Comparison of ENCODE assay signal across 28 cellular contexts in the genomic region with DNA sequence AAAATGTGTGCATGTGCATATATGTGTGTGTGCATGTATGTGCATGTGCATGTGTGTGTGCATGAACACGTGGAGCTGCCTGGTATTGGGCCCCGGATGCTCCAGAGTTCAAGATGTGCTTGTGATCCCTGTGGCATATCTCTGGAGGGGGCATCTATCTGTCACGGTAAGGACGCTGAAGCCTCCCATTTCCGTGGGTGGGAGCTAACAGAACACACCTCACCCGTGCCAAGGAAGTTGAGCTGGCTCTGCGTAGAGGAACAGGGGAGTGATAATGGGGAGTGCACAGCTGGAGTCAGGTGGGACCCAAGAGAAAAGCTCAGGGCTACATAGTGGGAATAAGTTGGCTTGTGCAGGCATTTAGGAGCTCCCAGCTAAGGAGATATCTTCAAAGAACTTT. TPM values are rescaled to one million over a fixed set of nuclear protein-coding genes. Genes with fewer than 3 reads are reported as not detected.
DNase-seq lines count a peak whose midpoint lies in the region; ATAC-seq, FAIRE-seq and TF ChIP-seq lines count a peak whose summit lies in the region.
"Had no signal": no experiment of that assay in that cellular context is flagged by ENCODE, and none has a peak within 500 bp of the region (broad histone marks: within the 10 kb centered on the region; RNA-seq: fewer than 3 reads in every experiment).

No MANE protein-coding gene starts in this region.

- TF ChIP-seq RAD21 in HepG2 (CRISPR knock-in tag; IDR thresholded peaks at IDR 0.05): no peak

- peaks cover 0 to 2% of the 10 kb centered on the region in 2 experiments; a peak in 1 of 5 replicates for H3K27me3 ChIP-seq in HepG2 (ENCODE audit: control insufficient read depth in 1 of 2, insufficient read depth in 2 of 2, low read length in 2 of 2)
- no peaks in the 10 kb centered on the region for H3K27me3 ChIP-seq in right lobe of liver
- no peaks in the 10 kb centered on the region for H3K27me3 ChIP-seq in RWPE2 (ENCODE audit: insufficient read depth, poor library complexity, severe bottlenecking)
- no peaks in the 10 kb centered on the region for H3K27me3 ChIP-seq in parathyroid adenoma (ENCODE audit: control insufficient read depth, insufficient read depth, low read length)
- H3K27me3 ChIP-seq: BE2C; BLaER1 treated with 17β-estradiol and CSF1 and Interleukin-3, amounts not matched to agents 10 nM and 100 nM had no signal

- FAIRE-seq in HepG2 (lab: Jason Lieb, UNC): no peak
- FAIRE-seq: A549, D721Med, GM12878, GM19239 had no signal

- H3K79me2 ChIP-seq in HepG2 (ENCODE audit: insufficient read depth, low read length) (no peaks in the 10 kb centered on the region), parathyroid adenoma (no peaks in the 10 kb centered on the region)

- H3K36me3 ChIP-seq in HepG2 (replicated peaks in 1 of 2; ENCODE audit: control insufficient read depth in 1 of 2, insufficient read depth in 2 of 2, low read length in 2 of 2) (no peaks in the 10 kb centered on the region), right lobe of liver (no peaks in the 10 kb centered on the region), RWPE2 (ENCODE audit: low read depth) (no peaks in the 10 kb centered on the region), parathyroid adenoma (ENCODE audit: control insufficient read depth, insufficient read depth, low read length) (no peaks in the 10 kb centered on the region)
- H3K36me3 ChIP-seq: BE2C had no signal

- H3K4me1 ChIP-seq in HepG2 (ENCODE audit: insufficient read depth, low read length): peaks cover 57% of the 10 kb centered on the region
- H3K4me1 ChIP-seq in right lobe of liver: peaks cover 0 to 28% (median 5%) of the 10 kb centered on the region in 4 donors
- H3K4me1 ChIP-seq in RWPE2 (ENCODE audit: insufficient read depth, poor library complexity, severe bottlenecking): peaks cover 48% of the 10 kb centered on the region
- peaks cover 30% of the 10 kb centered on the region for H3K4me1 ChIP-seq in parathyroid adenoma

- DNase-seq in HepG2 (ENCODE audit: low spot score): no peak
- DNase-seq in right lobe of liver: no peak
- no peak for DNase-seq in RWPE2 (ENCODE audit: low spot score)
- no peak for DNase-seq in endothelial cell (ENCODE audit: low spot score)
- no peak for DNase-seq in NCI-H1105 (lab: John Stamatoyannopoulos, UW)
- DNase-seq in hippocampal formation (lab: John Stamatoyannopoulos, UW): no peak
- DNase-seq: 8988T; ACHN; AML-193; BE2C; CD4-positive, alpha-beta T cell; DMS 273 treated with DMSO at 0.1 percent for 48 hours; DMS79; EL; GDM1; H9; HFFc6 had no signal

- H3K27me3 Mint-ChIP-seq in endothelial cell (ENCODE audit: unreplicated experiment): peaks cover 31% of the 10 kb centered on the region
- H3K27me3 Mint-ChIP-seq: CD4-positive, alpha-beta T cell had no signal

- peaks cover 11% of the 10 kb centered on the region for H3K36me3 Mint-ChIP-seq in endothelial cell (ENCODE audit: low read depth, unreplicated experiment)

- no peaks in the 10 kb centered on the region for H4K20me1 ChIP-seq in HepG2 (ENCODE audit: insufficient read depth, low read length)

- H3K4me1 Mint-ChIP-seq in endothelial cell (ENCODE audit: unreplicated experiment): peaks cover 47% of the 10 kb centered on the region
- H3K4me1 Mint-ChIP-seq: CD8-positive, alpha-beta memory T cell had no signal

- H3K9me3 ChIP-seq in HepG2 (ENCODE audit: low read length) (no peaks in the 10 kb centered on the region), right lobe of liver (no peaks in the 10 kb centered on the region), RWPE2 (ENCODE audit: severe bottlenecking) (no peaks in the 10 kb centered on the region), parathyroid adenoma (ENCODE audit: control insufficient read depth, low read length) (no peaks in the 10 kb centered on the region)
- H3K9me3 ChIP-seq: A549; BE2C; BLaER1 treated with 17β-estradiol and CSF1 and Interleukin-3, amounts not matched to agents 10 nM and 100 nM had no signal

- CTCF ChIA-PET in HepG2 (lab: Yijun Ruan, JAX; ENCODE audit: low intra/inter-chr PET ratio, low total read pairs): no interaction called here

- WGBS in HepG2 (ENCODE audit: low lambda C conversion rate): 70% methylated on average over 7 of the region's 7 CpGs
- 81% methylated on average over 6 of the region's 7 CpGs for WGBS in right lobe of liver (ENCODE audit: insufficient coverage, low coverage, low lambda C conversion rate, missing lambda C conversion rate)

- H2AFZ ChIP-seq in HepG2 (ENCODE audit: low read length): no peak overlapping the region
- no peak overlapping the region for H2AFZ ChIP-seq in parathyroid adenoma
- H2AFZ ChIP-seq: GM23338 had no signal

- intact Hi-C loops in HepG2 (cut with micrococcal nuclease; ENCODE audit: unreplicated experiment) (no loop called here), right lobe of liver (cut with DNase I) (no loop called here)

- no peaks in the 10 kb centered on the region for H3K9me3 Mint-ChIP-seq in endothelial cell (ENCODE audit: unreplicated experiment)
- H3K9me3 Mint-ChIP-seq: CD4-positive, alpha-beta T cell; CD8-positive, alpha-beta memory T cell; GM23338; H9; HFFc6 had no signal

- no peak overlapping the region for H3K4me2 ChIP-seq in HepG2 (ENCODE audit: low read depth, low read length)
- H3K4me2 ChIP-seq in parathyroid adenoma (ENCODE audit: low read length): no peak overlapping the region
- H3K4me2 ChIP-seq: A549; BLaER1 treated with 17β-estradiol and CSF1 and Interleukin-3, amounts not matched to agents 10 nM and 100 nM; GM23338 had no signal

- TF ChIP-seq POLR2A in HepG2 (IDR thresholded peaks at IDR 0.05; ENCODE audit: insufficient read depth in 1 of 2, low read depth in 2 of 2, low read length in 2 of 2): no peak
- TF ChIP-seq POLR2A in right lobe of liver (IDR thresholded peaks at IDR 0.05): no peak

- TF ChIP-seq CTCF in HepG2 (CRISPR knock-in tag; IDR thresholded peaks at IDR 0.05): no peak
- no peak for TF ChIP-seq CTCF in right lobe of liver (IDR thresholded peaks at IDR 0.05)
- no peak for TF ChIP-seq CTCF in RWPE2 (IDR thresholded peaks at IDR 0.05; ENCODE audit: poor library complexity, severe bottlenecking)
- no peak for TF ChIP-seq CTCF in endothelial cell (IDR thresholded peaks at IDR 0.05; ENCODE audit: unreplicated experiment)
- no peak for TF ChIP-seq CTCF in parathyroid adenoma (IDR thresholded peaks at IDR 0.05)

- H3K9ac ChIP-seq in HepG2 (ENCODE audit: insufficient read depth, low read depth, low read length) (no peak overlapping the region), parathyroid adenoma (no peak overlapping the region)
- H3K9ac ChIP-seq: BLaER1 treated with 17β-estradiol and CSF1 and Interleukin-3, amounts not matched to agents 10 nM and 100 nM had no signal

- peak overlapping the region; percentile 16 for H3K27ac Mint-ChIP-seq in endothelial cell (ENCODE audit: unreplicated experiment)
- H3K27ac Mint-ChIP-seq: CD14-positive monocyte; CD4-positive, alpha-beta T cell; GM23338; HFFc6 had no signal

- in situ Hi-C loops in HepG2 (cut with HindIII; ENCODE audit: extremely low pct_ligation_motif_present, low pct_unique_long_range_greater_than_20kb): no loop called here

- ATAC-seq in HepG2: no peak
- no peak for ATAC-seq in right lobe of liver
- ATAC-seq in RWPE2 (ENCODE audit: low read depth): no peak
- ATAC-seq in HG03565 (IDR thresholded peaks at IDR 0.05; ENCODE audit: unreplicated experiment): no peak
- ATAC-seq: A549, GM23338 had no signal

- no TSS peak for BruUV-seq in HepG2 (replicated peaks; lab: Mats Ljungman, UMichigan)

- peak overlapping the region; percentile 48 for H3K4me3 Mint-ChIP-seq in endothelial cell (ENCODE audit: unreplicated experiment)
- H3K4me3 Mint-ChIP-seq: CD14-positive monocyte; CD4-positive, alpha-beta T cell; CD8-positive, alpha-beta memory T cell; GM23338; HFFc6 had no signal

- no peak for TF ChIP-seq EP300 in HepG2 (IDR thresholded peaks at IDR 0.05; ENCODE audit: low read depth in 2 of 2, low read length in 2 of 2)
- no peak for TF ChIP-seq EP300 in HepG2 (CRISPR knock-in tag; IDR thresholded peaks at IDR 0.05; ENCODE audit: borderline replicate concordance)

- H3K27ac ChIP-seq in HepG2 (ENCODE audit: extremely low read length, insufficient read depth, low read length) (no peak overlapping the region), right lobe of liver (no peak overlapping the region), RWPE2 (ENCODE audit: poor library complexity, severe bottlenecking) (peak overlapping the region; percentile 95), parathyroid adenoma (peak overlapping the region; percentile 86)
- H3K27ac ChIP-seq: A549; BLaER1 treated with 17β-estradiol and CSF1 and Interleukin-3, amounts not matched to agents 10 nM and 100 nM had no signal

- POLR2A ChIA-PET in HepG2 (lab: Yijun Ruan, JAX): no interaction called here

- H3K4me3 ChIP-seq in HepG2 (replicated peaks in 1 of 3; ENCODE audit: insufficient read depth in 1 of 3, low read depth in 2 of 3, low read length in 3 of 3) (no peak overlapping the region), right lobe of liver (no peak overlapping the region), RWPE2 (ENCODE audit: severe bottlenecking) (no peak overlapping the region), parathyroid adenoma (ENCODE audit: low read depth, low read length) (no peak overlapping the region)
- H3K4me3 ChIP-seq: A549; BLaER1 treated with 17β-estradiol and CSF1 and Interleukin-3, amounts not matched to agents 10 nM and 100 nM; GM12878; GM23338 had no signal

RNA-seq across cellular contexts. Expression of gene ELMO3, which starts 12.7 kb away (rescaled TPM):
- total RNA-seq in HepG2 (2016; rRNA removed; fragmentation: Illumina TruSeq; extraction: Trizol): 0.58 and 2.6 TPM in 2 replicates
- total RNA-seq in HepG2 (2016; cell fraction: cytosol; rRNA removed; fragmentation: Illumina TruSeq; extraction: Trizol; ENCODE audit: low read depth): 0.61 and 0.97 TPM in 2 replicates
- total RNA-seq in HepG2 (2016; cell fraction: insoluble cytoplasmic fraction; rRNA removed; fragmentation: Illumina TruSeq; extraction: Trizol): 0.46 and 2.4 TPM in 2 replicates
- 1.1 and 1.3 TPM in 2 replicates for total RNA-seq in HepG2 (2016; cell fraction: membrane; rRNA removed; fragmentation: Illumina TruSeq; extraction: Trizol)
- total RNA-seq in HepG2 (2016; cell fraction: nucleus; rRNA removed; fragmentation: Illumina TruSeq; extraction: Trizol): 5.3 and 6.4 TPM in 2 replicates
- polyA plus RNA-seq in HepG2 (2011; rRNA removed): 4.0 and 5.7 TPM in 2 replicates
- 1.1 and 2.2 TPM in 2 replicates for polyA plus RNA-seq in HepG2 (2011; cell fraction: cytosol; rRNA removed)
- polyA plus RNA-seq in HepG2 (2011; cell fraction: nucleus; rRNA removed): 45.0 and 50.5 TPM in 2 replicates
- 2.3 and 4.2 TPM in 2 replicates for polyA plus RNA-seq in HepG2 (2012)
- 1.5 TPM in 2 replicates for polyA plus RNA-seq in HepG2 (2016; cell fraction: cytosol; fragmentation: Illumina TruSeq; extraction: Trizol; ENCODE audit: low read depth)
- 0.64 and 0.70 TPM in 2 replicates for polyA plus RNA-seq in HepG2 (2016; cell fraction: insoluble cytoplasmic fraction; fragmentation: Illumina TruSeq; extraction: Trizol; ENCODE audit: low read depth)
- 1.5 and 1.8 TPM in 2 replicates for polyA plus RNA-seq in HepG2 (2016; cell fraction: membrane; fragmentation: Illumina TruSeq; extraction: Trizol; ENCODE audit: low read depth)
- 15.0 and 18.4 TPM in 2 replicates for polyA plus RNA-seq in HepG2 (2016; cell fraction: nucleus; fragmentation: Illumina TruSeq; extraction: Trizol; ENCODE audit: insufficient read depth, low read depth)
- 2.2 and 4.9 TPM in 2 replicates for polyA minus RNA-seq in HepG2 (2011; rRNA and poly(A)+ RNA removed; ENCODE audit: low replicate concordance)
- 0.62 TPM in 1 of 2 replicates, not detected in the other for polyA minus RNA-seq in HepG2 (2011; cell fraction: cytosol; rRNA and poly(A)+ RNA removed)
- polyA minus RNA-seq in HepG2 (2011; cell fraction: nucleus; rRNA and poly(A)+ RNA removed): 3.5 and 6.0 TPM in 2 replicates
- total RNA-seq in right lobe of liver: 1 to 10 TPM; 1.8 to 8.0 (median 4.6) TPM
- total RNA-seq in endothelial cell (ENCODE audit: unreplicated experiment): 25.3 TPM
- polyA plus RNA-seq: CD8-positive, alpha-beta memory T cell had no signal

RNA-seq across cellular contexts. Expression of gene TMEM208, which starts 15.3 kb away (rescaled TPM):
- 50.6 and 72.9 TPM in 2 replicates for total RNA-seq in HepG2 (2016; rRNA removed; fragmentation: Illumina TruSeq; extraction: Trizol)
- 46.7 and 49.0 TPM in 2 replicates for total RNA-seq in HepG2 (2016; cell fraction: cytosol; rRNA removed; fragmentation: Illumina TruSeq; extraction: Trizol; ENCODE audit: low read depth)
- 52.7 and 71.2 TPM in 2 replicates for total RNA-seq in HepG2 (2016; cell fraction: insoluble cytoplasmic fraction; rRNA removed; fragmentation: Illumina TruSeq; extraction: Trizol)
- 48.8 and 62.4 TPM in 2 replicates for total RNA-seq in HepG2 (2016; cell fraction: membrane; rRNA removed; fragmentation: Illumina TruSeq; extraction: Trizol)
- 57.5 and 64.0 TPM in 2 replicates for total RNA-seq in HepG2 (2016; cell fraction: nucleus; rRNA removed; fragmentation: Illumina TruSeq; extraction: Trizol)
- polyA plus RNA-seq in HepG2 (2011; rRNA removed): 58.8 and 66.9 TPM in 2 replicates
- 86.4 and 95.7 TPM in 2 replicates for polyA plus RNA-seq in HepG2 (2011; cell fraction: cytosol; rRNA removed)
- polyA plus RNA-seq in HepG2 (2011; cell fraction: nucleus; rRNA removed): 60.0 and 64.8 TPM in 2 replicates
- 38.6 and 40.1 TPM in 2 replicates for polyA plus RNA-seq in HepG2 (2012)
- 47.9 and 51.3 TPM in 2 replicates for polyA plus RNA-seq in HepG2 (2016; cell fraction: cytosol; fragmentation: Illumina TruSeq; extraction: Trizol; ENCODE audit: low read depth)
- polyA plus RNA-seq in HepG2 (2016; cell fraction: insoluble cytoplasmic fraction; fragmentation: Illumina TruSeq; extraction: Trizol; ENCODE audit: low read depth): 53.9 and 64.3 TPM in 2 replicates
- 49.5 and 59.3 TPM in 2 replicates for polyA plus RNA-seq in HepG2 (2016; cell fraction: membrane; fragmentation: Illumina TruSeq; extraction: Trizol; ENCODE audit: low read depth)
- polyA plus RNA-seq in HepG2 (2016; cell fraction: nucleus; fragmentation: Illumina TruSeq; extraction: Trizol; ENCODE audit: insufficient read depth, low read depth): 92.5 and 95.8 TPM in 2 replicates
- polyA minus RNA-seq in HepG2 (2011; rRNA and poly(A)+ RNA removed; ENCODE audit: low replicate concordance): 76.4 and 93.1 TPM in 2 replicates
- 16.8 and 20.6 TPM in 2 replicates for polyA minus RNA-seq in HepG2 (2011; cell fraction: cytosol; rRNA and poly(A)+ RNA removed)
- polyA minus RNA-seq in HepG2 (2011; cell fraction: nucleus; rRNA and poly(A)+ RNA removed): 58.8 and 60.5 TPM in 2 replicates
- total RNA-seq in right lobe of liver: 10 to 100 TPM; 32.6 to 58.7 (median 40.5) TPM
- 33.6 TPM for total RNA-seq in endothelial cell (ENCODE audit: unreplicated experiment)

RNA-seq across cellular contexts. Expression of gene E2F4, which starts 19.7 kb away (rescaled TPM):
- total RNA-seq in HepG2 (2016; rRNA removed; fragmentation: Illumina TruSeq; extraction: Trizol) (73.7 and 84.8 TPM in 2 replicates), right lobe of liver (10 to 100 TPM; 14.4 to 36.4 (median 22.4) TPM), endothelial cell (ENCODE audit: unreplicated experiment) (113 TPM)
- 111 and 122 TPM in 2 replicates for total RNA-seq in HepG2 (2016; cell fraction: cytosol; rRNA removed; fragmentation: Illumina TruSeq; extraction: Trizol; ENCODE audit: low read depth)
- total RNA-seq in HepG2 (2016; cell fraction: insoluble cytoplasmic fraction; rRNA removed; fragmentation: Illumina TruSeq; extraction: Trizol): 66.9 and 81.3 TPM in 2 replicates
- 156 and 162 TPM in 2 replicates for total RNA-seq in HepG2 (2016; cell fraction: membrane; rRNA removed; fragmentation: Illumina TruSeq; extraction: Trizol)
- total RNA-seq in HepG2 (2016; cell fraction: nucleus; rRNA removed; fragmentation: Illumina TruSeq; extraction: Trizol): 71.5 and 85.9 TPM in 2 replicates
- polyA plus RNA-seq in HepG2 (2011; rRNA removed): 91.2 and 106 TPM in 2 replicates
- polyA plus RNA-seq in HepG2 (2011; cell fraction: cytosol; rRNA removed): 63.8 and 83.4 TPM in 2 replicates
- polyA plus RNA-seq in HepG2 (2011; cell fraction: nucleus; rRNA removed): 329 and 348 TPM in 2 replicates
- polyA plus RNA-seq in HepG2 (2012): 45.8 and 56.9 TPM in 2 replicates
- 109 and 110 TPM in 2 replicates for polyA plus RNA-seq in HepG2 (2016; cell fraction: cytosol; fragmentation: Illumina TruSeq; extraction: Trizol; ENCODE audit: low read depth)
- 72.0 and 83.6 TPM in 2 replicates for polyA plus RNA-seq in HepG2 (2016; cell fraction: insoluble cytoplasmic fraction; fragmentation: Illumina TruSeq; extraction: Trizol; ENCODE audit: low read depth)
- 149 and 153 TPM in 2 replicates for polyA plus RNA-seq in HepG2 (2016; cell fraction: membrane; fragmentation: Illumina TruSeq; extraction: Trizol; ENCODE audit: low read depth)
- polyA plus RNA-seq in HepG2 (2016; cell fraction: nucleus; fragmentation: Illumina TruSeq; extraction: Trizol; ENCODE audit: insufficient read depth, low read depth): 186 TPM in 2 replicates
- 122 and 150 TPM in 2 replicates for polyA minus RNA-seq in HepG2 (2011; rRNA and poly(A)+ RNA removed; ENCODE audit: low replicate concordance)
- polyA minus RNA-seq in HepG2 (2011; cell fraction: cytosol; rRNA and poly(A)+ RNA removed): 32.3 and 33.8 TPM in 2 replicates
- polyA minus RNA-seq in HepG2 (2011; cell fraction: nucleus; rRNA and poly(A)+ RNA removed): 77.0 and 99.3 TPM in 2 replicates

RNA-seq across cellular contexts. Expression of gene EXOC3L1, which starts 21.7 kb away (rescaled TPM):
- total RNA-seq in HepG2 (2016; rRNA removed; fragmentation: Illumina TruSeq; extraction: Trizol) (not detected in 2 replicates), right lobe of liver (1 to 10 TPM; 1.8 to 4.3 (median 2.5) TPM), endothelial cell (ENCODE audit: unreplicated experiment) (150 TPM)
- total RNA-seq in HepG2 (2016; cell fraction: cytosol; rRNA removed; fragmentation: Illumina TruSeq; extraction: Trizol; ENCODE audit: low read depth): not detected in 2 replicates
- not detected in 2 replicates for total RNA-seq in HepG2 (2016; cell fraction: insoluble cytoplasmic fraction; rRNA removed; fragmentation: Illumina TruSeq; extraction: Trizol)
- not detected in 2 replicates for total RNA-seq in HepG2 (2016; cell fraction: membrane; rRNA removed; fragmentation: Illumina TruSeq; extraction: Trizol)
- total RNA-seq in HepG2 (2016; cell fraction: nucleus; rRNA removed; fragmentation: Illumina TruSeq; extraction: Trizol): not detected in 2 replicates
- 0.10 and 0.12 TPM in 2 replicates for polyA plus RNA-seq in HepG2 (2011; rRNA removed)
- polyA plus RNA-seq in HepG2 (2011; cell fraction: cytosol; rRNA removed): 0.15 and 0.21 TPM in 2 replicates
- 1.1 and 1.6 TPM in 2 replicates for polyA plus RNA-seq in HepG2 (2011; cell fraction: nucleus; rRNA removed)
- polyA plus RNA-seq in HepG2 (2012): 0.17 and 0.48 TPM in 2 replicates
- polyA plus RNA-seq in HepG2 (2016; cell fraction: cytosol; fragmentation: Illumina TruSeq; extraction: Trizol; ENCODE audit: low read depth): not detected in 2 replicates
- not detected in 2 replicates for polyA plus RNA-seq in HepG2 (2016; cell fraction: insoluble cytoplasmic fraction; fragmentation: Illumina TruSeq; extraction: Trizol; ENCODE audit: low read depth)
- not detected in 2 replicates for polyA plus RNA-seq in HepG2 (2016; cell fraction: membrane; fragmentation: Illumina TruSeq; extraction: Trizol; ENCODE audit: low read depth)
- polyA plus RNA-seq in HepG2 (2016; cell fraction: nucleus; fragmentation: Illumina TruSeq; extraction: Trizol; ENCODE audit: insufficient read depth, low read depth): not detected in 2 replicates
- polyA minus RNA-seq in HepG2 (2011; rRNA and poly(A)+ RNA removed; ENCODE audit: low replicate concordance): 0.14 TPM in 1 of 2 replicates, not detected in the other
- not detected in 2 replicates for polyA minus RNA-seq in HepG2 (2011; cell fraction: cytosol; rRNA and poly(A)+ RNA removed)
- 0.52 TPM in 1 of 2 replicates, not detected in the other for polyA minus RNA-seq in HepG2 (2011; cell fraction: nucleus; rRNA and poly(A)+ RNA removed)
- total RNA-seq: CD4-positive, alpha-beta T cell; CD8-positive, alpha-beta memory T cell; GM12878; H4 had no signal
- polyA plus RNA-seq: CD8-positive, alpha-beta memory T cell had no signal

RNA-seq across cellular contexts. Expression of gene MATCAP1, which starts 27.9 kb away (rescaled TPM):
- 4.4 and 11.2 TPM in 2 replicates for total RNA-seq in HepG2 (2016; rRNA removed; fragmentation: Illumina TruSeq; extraction: Trizol)
- 1.6 and 1.8 TPM in 2 replicates for total RNA-seq in HepG2 (2016; cell fraction: cytosol; rRNA removed; fragmentation: Illumina TruSeq; extraction: Trizol; ENCODE audit: low read depth)
- total RNA-seq in HepG2 (2016; cell fraction: insoluble cytoplasmic fraction; rRNA removed; fragmentation: Illumina TruSeq; extraction: Trizol): 2.7 and 10.6 TPM in 2 replicates
- total RNA-seq in HepG2 (2016; cell fraction: membrane; rRNA removed; fragmentation: Illumina TruSeq; extraction: Trizol): 2.7 and 2.9 TPM in 2 replicates
- total RNA-seq in HepG2 (2016; cell fraction: nucleus; rRNA removed; fragmentation: Illumina TruSeq; extraction: Trizol): 17.2 and 18.4 TPM in 2 replicates
- polyA plus RNA-seq in HepG2 (2011; rRNA removed): 24.5 and 27.2 TPM in 2 replicates
- 8.7 and 14.3 TPM in 2 replicates for polyA plus RNA-seq in HepG2 (2011; cell fraction: cytosol; rRNA removed)
- polyA plus RNA-seq in HepG2 (2011; cell fraction: nucleus; rRNA removed): 237 and 259 TPM in 2 replicates
- 13.7 and 14.6 TPM in 2 replicates for polyA plus RNA-seq in HepG2 (2012)
- 0.87 TPM in 2 replicates for polyA plus RNA-seq in HepG2 (2016; cell fraction: cytosol; fragmentation: Illumina TruSeq; extraction: Trizol; ENCODE audit: low read depth)
- polyA plus RNA-seq in HepG2 (2016; cell fraction: insoluble cytoplasmic fraction; fragmentation: Illumina TruSeq; extraction: Trizol; ENCODE audit: low read depth): 2.4 and 4.1 TPM in 2 replicates
- 2.0 and 2.4 TPM in 2 replicates for polyA plus RNA-seq in HepG2 (2016; cell fraction: membrane; fragmentation: Illumina TruSeq; extraction: Trizol; ENCODE audit: low read depth)
- 49.4 and 51.7 TPM in 2 replicates for polyA plus RNA-seq in HepG2 (2016; cell fraction: nucleus; fragmentation: Illumina TruSeq; extraction: Trizol; ENCODE audit: insufficient read depth, low read depth)
- polyA minus RNA-seq in HepG2 (2011; rRNA and poly(A)+ RNA removed; ENCODE audit: low replicate concordance): 9.7 and 21.1 TPM in 2 replicates
- polyA minus RNA-seq in HepG2 (2011; cell fraction: cytosol; rRNA and poly(A)+ RNA removed): 3.8 and 4.3 TPM in 2 replicates
- polyA minus RNA-seq in HepG2 (2011; cell fraction: nucleus; rRNA and poly(A)+ RNA removed): 45.8 and 47.5 TPM in 2 replicates
- 10 to 100 TPM in 2 of 6 experiments, 1 to 10 TPM in 4; 3.5 to 13.8 (median 9.3) TPM for total RNA-seq in right lobe of liver
- total RNA-seq in endothelial cell (ENCODE audit: unreplicated experiment): 88.8 TPM

Comparison
In these comparisons a context has a peak if more than half of its experiments do, and no peak if none do; other contexts are left out.
1. H3K27ac ChIP-seq: peak in RWPE2 (single experiment) and parathyroid adenoma (single experiment); none in HepG2 (single experiment) and right lobe of liver (0 of 3).